ENCODE assay signal across 8 cellular contexts in genomic region chr3:195895078-195895899, GRCh38. TPM values are rescaled to one million over a fixed set of nuclear protein-coding genes. Genes with fewer than 3 reads are reported as not detected.
DNase-seq lines count a peak whose midpoint lies in the region; ATAC-seq, FAIRE-seq and TF ChIP-seq lines count a peak whose summit lies in the region.

No MANE protein-coding gene starts in this region.

- H3K4me1 Mint-ChIP-seq in activated CD8-positive, alpha-beta memory T cell treated with anti-CD3 and anti-CD28 coated beads, Interleukin-2, amount 10 ng/mL, durations not matched to agents 7 days and 5 days = peaks cover 43% of the 10 kb centered on the region

- H3K79me2 ChIP-seq in endothelial cell of umbilical vein (ENCODE audit: control insufficient read depth, insufficient read depth, low read length) = peaks cover 4% of the 10 kb centered on the region

- CTCF ChIA-PET in A673 (lab: Charles Lee) = interaction anchor here (0.5 to 1.9 kb wide), 15 partner anchors 9 to 634 kb away, joined by 3 to 24 read pairs (median 4); no protein-coding TSS in a partner anchor
- CTCF ChIA-PET in activated CD8-positive, alpha-beta memory T cell treated with anti-CD3 and anti-CD28 coated beads, Interleukin-2, amount 10 ng/mL, durations not matched to agents 7 days and 5 days (lab: Charles Lee) = interaction anchor here (0.8 to 12.6 kb wide), 25 partner anchors 7 to 624 kb away, joined by 3 to 192 read pairs (median 6); partner anchors contain the start of genes TNK2 and XXYLT1
- CTCF ChIA-PET in endothelial cell of umbilical vein (lab: Charles Lee) = interaction anchor here (0.7 to 10.5 kb wide), 26 partner anchors 8 to 625 kb away, joined by 3 to 454 read pairs (median 4); partner anchors contain the start of genes PPP1R2, TNK2 and XXYLT1

- H3K9me3 ChIP-seq in A673 (ENCODE audit: low read depth, low read length, poor library complexity, severe bottlenecking) = no peaks in the 10 kb centered on the region
- no peaks in the 10 kb centered on the region for H3K9me3 ChIP-seq in endothelial cell of umbilical vein (replicated peaks; ENCODE audit: control insufficient read depth, insufficient read depth, low read length)
- H3K9me3 ChIP-seq in stomach smooth muscle (ENCODE audit: control insufficient read depth in 2 of 2, low read length in 2 of 2) = no peaks in the 10 kb centered on the region

- H3K4me3 Mint-ChIP-seq in activated CD8-positive, alpha-beta memory T cell treated with anti-CD3 and anti-CD28 coated beads, Interleukin-2, amount 10 ng/mL, durations not matched to agents 7 days and 5 days = peak overlapping the region; percentile 81

- no peaks in the 10 kb centered on the region for H3K27me3 ChIP-seq in A673 (replicated peaks; ENCODE audit: insufficient read depth, low read depth, low read length, poor library complexity)
- no peaks in the 10 kb centered on the region for H3K27me3 ChIP-seq in endothelial cell of umbilical vein (ENCODE audit: control insufficient read depth in 2 of 2, insufficient read depth in 2 of 2, low read length in 2 of 2)
- no peaks in the 10 kb centered on the region for H3K27me3 ChIP-seq in stomach smooth muscle (ENCODE audit: control insufficient read depth in 1 of 2, insufficient read depth in 2 of 2, low read length in 2 of 2)

- H3K4me3 ChIP-seq in A673 (ENCODE audit: low read depth, low read length, poor library complexity, severe bottlenecking) (peak overlapping the region; percentile 76), endothelial cell of umbilical vein (replicated peaks in 1 of 3; ENCODE audit: insufficient read depth in 1 of 3, low read depth in 1 of 3, low read length in 3 of 3) (peak overlapping the region; percentile 62 to 80 (median 76)), stomach smooth muscle (ENCODE audit: low read length in 2 of 2) (peak overlapping the region; percentile 78 to 79)

- POLR2A ChIA-PET in A673 (lab: Charles Lee; ENCODE audit: low non-redundant PET) = interaction anchor here (0.9 kb wide), 1 partner anchor 294 kb away, joined by 15 read pairs; no protein-coding TSS in a partner anchor
- POLR2A ChIA-PET in endothelial cell of umbilical vein (lab: Charles Lee) = interaction anchor here (2.0 kb wide), 1 partner anchor 32 kb away, joined by 9 read pairs; no protein-coding TSS in a partner anchor

- H3K36me3 ChIP-seq in A673 (ENCODE audit: insufficient read depth, low read length, poor library complexity, severe bottlenecking) = no peaks in the 10 kb centered on the region
- no peaks in the 10 kb centered on the region for H3K36me3 ChIP-seq in endothelial cell of umbilical vein (ENCODE audit: control insufficient read depth in 2 of 2, extremely low read depth in 1 of 2, insufficient read depth in 2 of 2, low read length in 2 of 2)
- H3K36me3 ChIP-seq in stomach smooth muscle (ENCODE audit: control insufficient read depth in 2 of 2, insufficient read depth in 2 of 2, low read length in 2 of 2) = no peaks in the 10 kb centered on the region

- H3K4me2 ChIP-seq in endothelial cell of umbilical vein (ENCODE audit: insufficient read depth, low read length) = peak overlapping the region; percentile 95

- dilution Hi-C loops in endothelial cell of umbilical vein (cut with MboI; ENCODE audit: extremely low pct_ligation_motif_present, low sequenced_read_pairs) = no loop called here

- BruUV-seq in A673 (replicated peaks; lab: Mats Ljungman, UMichigan) (no TSS peak), endothelial cell of umbilical vein (replicated peaks; lab: Mats Ljungman, UMichigan) (no TSS peak)

- H3K9me3 Mint-ChIP-seq in activated CD8-positive, alpha-beta memory T cell treated with anti-CD3 and anti-CD28 coated beads, Interleukin-2, amount 10 ng/mL, durations not matched to agents 7 days and 5 days (ENCODE audit: low read depth) = no peaks in the 10 kb centered on the region

- in situ Hi-C loops in GM13977 (cut with MboI; ENCODE audit: low pct_unique_long_range_greater_than_20kb, low sequenced_read_pairs, unreplicated experiment) = no loop called here

- peak; percentile 71 for ATAC-seq in HG03066 (IDR thresholded peaks at IDR 0.05; ENCODE audit: low read depth, unreplicated experiment)
- ATAC-seq in activated CD8-positive, alpha-beta memory T cell treated with anti-CD3 and anti-CD28 coated beads, Interleukin-2, amount 10 ng/mL, durations not matched to agents 7 days and 5 days = peak; percentile 77

- no peak for TF ChIP-seq POLR2A in endothelial cell of umbilical vein (IDR thresholded peaks at IDR 0.05; ENCODE audit: low read depth, low read length)

- H3K9me1 ChIP-seq in endothelial cell of umbilical vein (replicated peaks; ENCODE audit: control insufficient read depth, extremely low read depth, insufficient read depth, low read length) = no peaks in the 10 kb centered on the region

- intact Hi-C loops in A673 (cut with micrococcal nuclease; ENCODE audit: unreplicated experiment) (loop anchor here (2.0 kb wide), 1 partner anchor 44 kb away; no protein-coding TSS in a partner anchor), endothelial cell of umbilical vein (cut with micrococcal nuclease) (loop anchor here (1.0 to 10.0 kb wide), 2 partner anchors 20 to 630 kb away; no protein-coding TSS in a partner anchor)

- peak overlapping the region; percentile 46 for H3K9ac ChIP-seq in endothelial cell of umbilical vein (replicated peaks; ENCODE audit: extremely low read depth, insufficient read depth, low read length)
- H3K9ac ChIP-seq in stomach smooth muscle (ENCODE audit: low read length in 2 of 2) = peak overlapping the region; percentile 54 to 62

- no peak for TF ChIP-seq CTCF in A673 (conservative IDR thresholded peaks at IDR 0.05; ENCODE audit: low read depth, low read length)
- peak; percentile 67 for TF ChIP-seq CTCF in GM13977 (IDR thresholded peaks at IDR 0.05; ENCODE audit: extremely low read depth, insufficient read depth, missing control alignments)
- peak in 1 of 2 donors; percentile 61 for TF ChIP-seq CTCF in endothelial cell of umbilical vein (IDR thresholded peaks at IDR 0.05; ENCODE audit: extremely low read depth in 1 of 2, insufficient read depth in 1 of 2, low read depth in 1 of 2, low read length in 2 of 2)

- H3K4me1 ChIP-seq in A673 (ENCODE audit: insufficient read depth, low read length, poor library complexity, severe bottlenecking) (peaks cover 29% of the 10 kb centered on the region), endothelial cell of umbilical vein (ENCODE audit: control insufficient read depth, extremely low read depth, insufficient read depth, low read length) (peaks cover 45% of the 10 kb centered on the region), stomach smooth muscle (ENCODE audit: control insufficient read depth, insufficient read depth, low read length) (peaks cover 57% of the 10 kb centered on the region)

- no peaks in the 10 kb centered on the region for H4K20me1 ChIP-seq in endothelial cell of umbilical vein (replicated peaks; ENCODE audit: control insufficient read depth, extremely low read depth, insufficient read depth, low read length)

- peak; percentile 28 for FAIRE-seq in endothelial cell of umbilical vein (lab: Jason Lieb, UNC)

- H3K27ac ChIP-seq in A673 (ENCODE audit: low read depth, low read length, poor library complexity, severe bottlenecking) (peak overlapping the region; percentile 70), endothelial cell of umbilical vein (ENCODE audit: insufficient read depth, low read depth, low read length) (peak overlapping the region; percentile 46), stomach smooth muscle (ENCODE audit: low read length) (peak overlapping the region; percentile 82)

- DNase-seq in A673 (ENCODE audit: low spot score) (peak; percentile 44), GM13977 (ENCODE audit: low spot score) (peak; percentile 89), NCI-H524 treated with DMSO at 0.1 percent for 48 hours (lab: John Stamatoyannopoulos, UW) (peak; percentile 58), endothelial cell of umbilical vein (ENCODE audit: low read depth, low spot score) (peak; percentile 50), myocyte (ENCODE audit: low read depth) (peak; percentile 67)
- peak; percentile 82 for DNase-seq in activated CD8-positive, alpha-beta memory T cell treated with anti-CD3 and anti-CD28 coated beads, Interleukin-2, amount 10 ng/mL, durations not matched to agents 7 days and 5 days

- peaks cover 5% of the 10 kb centered on the region for H3K36me3 Mint-ChIP-seq in activated CD8-positive, alpha-beta memory T cell treated with anti-CD3 and anti-CD28 coated beads, Interleukin-2, amount 10 ng/mL, durations not matched to agents 7 days and 5 days

- peak overlapping the region; percentile 87 for H3K27ac Mint-ChIP-seq in activated CD8-positive, alpha-beta memory T cell treated with anti-CD3 and anti-CD28 coated beads, Interleukin-2, amount 10 ng/mL, durations not matched to agents 7 days and 5 days

- H2AFZ ChIP-seq in endothelial cell of umbilical vein (ENCODE audit: low read depth, low read length) = peak overlapping the region; percentile 61

- no peaks in the 10 kb centered on the region for H3K27me3 Mint-ChIP-seq in activated CD8-positive, alpha-beta memory T cell treated with anti-CD3 and anti-CD28 coated beads, Interleukin-2, amount 10 ng/mL, durations not matched to agents 7 days and 5 days

TF ChIP-seq in endothelial cell of umbilical vein, 7 proteins besides CTCF, POLR2A, EP300 and RAD21 (continues in another document):
- TF ChIP-seq POLR2AphosphoS5 (IDR thresholded peaks at IDR 0.05; ENCODE audit: insufficient read depth, low read depth, low read length) (no peak), JUN (IDR thresholded peaks at IDR 0.05; ENCODE audit: borderline replicate concordance, insufficient read depth, insufficient read length, low read depth) (no peak), FOS (IDR thresholded peaks at IDR 0.05; ENCODE audit: borderline replicate concordance, insufficient read depth, low read length) (no peak), MAX (IDR thresholded peaks at IDR 0.05; ENCODE audit: insufficient read depth, insufficient read length) (no peak), GATA2 (IDR thresholded peaks at IDR 0.05; ENCODE audit: insufficient read depth, insufficient read length, low read depth, low read length) (no peak)

RNA-seq across cellular contexts. Expression of gene TNK2, which starts 13.1 kb away (rescaled TPM):
- total RNA-seq in A673 (2021) = 18.2 and 24.4 TPM in 2 replicates
- total RNA-seq in activated CD8-positive, alpha-beta memory T cell treated with anti-CD3 and anti-CD28 coated beads, Interleukin-2, amount 10 ng/mL, durations not matched to agents 7 days and 5 days = 100 to 1,000 TPM; 150 to 177 TPM
- 71.6 and 77.0 TPM in 2 replicates for total RNA-seq in endothelial cell of umbilical vein
- 18.6 and 23.1 TPM in 2 replicates for polyA plus RNA-seq in endothelial cell of umbilical vein
- 8.4 and 12.5 TPM in 2 replicates for polyA plus RNA-seq in endothelial cell of umbilical vein (2011; cell fraction: cytosol; rRNA removed)
- 99.5 and 113 TPM in 2 replicates for polyA plus RNA-seq in endothelial cell of umbilical vein (2011; cell fraction: nucleus; rRNA removed)
- polyA plus RNA-seq in endothelial cell of umbilical vein (2012) = 12.0 and 19.5 TPM in 2 replicates
- polyA minus RNA-seq in endothelial cell of umbilical vein = 16.3 and 28.5 TPM in 2 replicates
- polyA minus RNA-seq in endothelial cell of umbilical vein (2011; cell fraction: cytosol; rRNA and poly(A)+ RNA removed) = 25.0 TPM
- 26.9 and 49.0 TPM in 2 replicates for polyA minus RNA-seq in endothelial cell of umbilical vein (2011; cell fraction: nucleus; rRNA and poly(A)+ RNA removed)
- 50.2 and 53.5 TPM in 2 replicates for total RNA-seq in myocyte
- polyA plus RNA-seq in myocyte (2012) = 152 TPM

Comparison
In these comparisons a context has a peak if more than half of its experiments do, and no peak if none do; other contexts are left out.
1. Peak in every context shown above with its lines: DNase-seq, ATAC-seq, H3K4me3 ChIP-seq and H3K27ac ChIP-seq.